ENCODE assay signal across 9 cellular contexts in genomic region chr3:121836069-121836468, GRCh38. TPM values are rescaled to one million over a fixed set of nuclear protein-coding genes. Genes with fewer than 3 reads are reported as not detected.
DNase-seq lines count a peak whose midpoint lies in the region; ATAC-seq and TF ChIP-seq lines count a peak whose summit lies in the region.
"Had no signal": no experiment of that assay in that cellular context is flagged by ENCODE, and none has a peak within 500 bp of the region (broad histone marks: within the 10 kb centered on the region; RNA-seq: fewer than 3 reads in every experiment).

No MANE protein-coding gene starts in this region.

- H3K36me3 Mint-ChIP-seq in chondrocyte (ENCODE audit: low read depth), result peaks cover 4% of the 10 kb centered on the region

- peaks cover 4% of the 10 kb centered on the region for H3K4me1 ChIP-seq in rectal smooth muscle tissue (ENCODE audit: control insufficient read depth, insufficient read depth, low read length)

- H3K27ac Mint-ChIP-seq in chondrocyte (ENCODE audit: unreplicated experiment), result no peak overlapping the region

- no peaks in the 10 kb centered on the region for H3K27me3 ChIP-seq in rectal smooth muscle tissue (ENCODE audit: control insufficient read depth, insufficient read depth, low read length)
- H3K27me3 ChIP-seq: gastroesophageal sphincter had no signal

- no peaks in the 10 kb centered on the region for H3K9me3 Mint-ChIP-seq in chondrocyte (ENCODE audit: low read depth)

- peaks cover 3% of the 10 kb centered on the region for H3K36me3 ChIP-seq in rectal smooth muscle tissue (ENCODE audit: control insufficient read depth, insufficient read depth, low read length)

- TF ChIP-seq CTCF in GM12865 (IDR thresholded peaks at IDR 0.05; ENCODE audit: insufficient read depth, low read depth, low read length, missing control alignments), result no peak
- no peak for TF ChIP-seq CTCF in NB4 (IDR thresholded peaks at IDR 0.05; ENCODE audit: low read depth, low read length)
- no peak for TF ChIP-seq CTCF in chondrocyte (IDR thresholded peaks at IDR 0.05)

- no peaks in the 10 kb centered on the region for H3K27me3 Mint-ChIP-seq in chondrocyte (ENCODE audit: low read depth)

- H3K9ac ChIP-seq in rectal smooth muscle tissue (ENCODE audit: low read length), result no peak overlapping the region

- DNase-seq in GM12865 (ENCODE audit: low read depth) (peak; percentile 18), NB4 (ENCODE audit: low read depth) (peak; percentile 57), chondrocyte (ENCODE audit: low spot score) (no peak), NCI-H82 treated with DMSO at 0.1 percent for 48 hours (lab: John Stamatoyannopoulos, UW; ENCODE audit: unreplicated experiment) (no peak), DMS 273 treated with DMSO at 0.1 percent for 48 hours (lab: John Stamatoyannopoulos, UW) (no peak)
- DNase-seq: NCI-H524 treated with DMSO at 0.1 percent for 48 hours had no signal

- H3K4me3 ChIP-seq in GM12865 (ENCODE audit: low read depth, low read length) (peak overlapping the region; percentile 85), NB4 (ENCODE audit: low read depth, low read length) (peak overlapping the region; percentile 90), rectal smooth muscle tissue (ENCODE audit: low read length) (peak overlapping the region; percentile 77)

- H3K4me3 Mint-ChIP-seq in chondrocyte (ENCODE audit: unreplicated experiment), result peak overlapping the region; percentile 99

- no peak for TF ChIP-seq POLR2A in NB4 (IDR thresholded peaks at IDR 0.05; ENCODE audit: extremely low read depth, insufficient read length)

- H3K27ac ChIP-seq in rectal smooth muscle tissue (ENCODE audit: low read depth, low read length), result no peak overlapping the region

- no peak for ATAC-seq in GM21717 (IDR thresholded peaks at IDR 0.05; ENCODE audit: unreplicated experiment)

- peaks cover 26% of the 10 kb centered on the region for H3K4me1 Mint-ChIP-seq in chondrocyte (ENCODE audit: low read depth)

RNA-seq across cellular contexts. Expression of gene EAF2, which starts 1.1 kb away (rescaled TPM):
- 2.4 to 3.7 TPM (median 2.7 TPM) in 3 replicates for total RNA-seq in chondrocyte

RNA-seq across cellular contexts. Expression of gene IQCB1, which starts 1.2 kb away (rescaled TPM):
- total RNA-seq in chondrocyte, result 12.6 to 15.5 TPM (median 13.2 TPM) in 3 replicates

RNA-seq across cellular contexts. Expression of gene SLC15A2, which starts 58.1 kb away (rescaled TPM):
- 0.92 to 4.1 TPM (median 1.4 TPM) in 3 replicates for total RNA-seq in chondrocyte

Comparison
In these comparisons a context has a peak if more than half of its experiments do, and no peak if none do; other contexts are left out.
1. DNase-seq: peak in GM12865 (single experiment) and NB4 (single experiment); none in chondrocyte (single experiment), NCI-H82 treated with DMSO at 0.1 percent for 48 hours (single experiment) and DMS 273 treated with DMSO at 0.1 percent for 48 hours (single experiment).
2. Peak in every context shown above with its lines, with median percentiles within 50 percentile points of each other: H3K4me3 ChIP-seq.